ENCODE assay signal across 8 cellular contexts in the genomic region with DNA sequence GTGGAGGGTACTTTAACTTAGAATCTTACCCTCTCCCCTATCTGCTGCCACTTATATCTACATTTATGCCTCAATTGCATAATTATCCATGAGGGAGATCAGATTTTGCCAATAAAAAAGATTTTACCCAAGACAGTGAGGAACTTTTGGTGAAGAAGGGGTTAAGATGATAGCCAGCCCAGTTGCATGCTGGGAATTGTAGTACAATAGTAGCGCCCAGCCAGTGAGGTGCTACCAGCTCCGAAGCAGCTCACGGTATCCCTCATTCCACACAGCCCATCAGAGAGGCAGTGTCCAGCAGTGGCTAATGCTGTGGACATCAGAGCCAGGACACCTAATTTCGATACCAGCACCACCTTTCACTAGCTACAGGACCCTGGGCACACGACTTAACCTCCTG. TPM values are rescaled to one million over a fixed set of nuclear protein-coding genes. Genes with fewer than 3 reads are reported as not detected.
DNase-seq lines count a peak whose midpoint lies in the region; ATAC-seq, FAIRE-seq and TF ChIP-seq lines count a peak whose summit lies in the region.

No MANE protein-coding gene starts in this region.

- H3K27me3 ChIP-seq in gastrocnemius medialis, result no peaks in the 10 kb centered on the region

- H3K4me1 ChIP-seq in gastrocnemius medialis, result peaks cover 0 to 10% of the 10 kb centered on the region in 2 donors

- POLR2A ChIA-PET in RWPE1 (lab: Yijun Ruan, JAX; ENCODE audit: low non-redundant PET), result no interaction called here

- FAIRE-seq in frontal cortex (lab: Jason Lieb, UNC), result no peak

- H3K4me3 ChIP-seq in fibroblast of villous mesenchyme (ENCODE audit: low read depth, low read length) (no peak overlapping the region), gastrocnemius medialis (peak overlapping the region; percentile 23 to 61 (median 50))

- DNase-seq in NCI-H146 (lab: John Stamatoyannopoulos, UW) (peak; percentile 34), NCI-H146 treated with DMSO at 0.1 percent for 48 hours (lab: John Stamatoyannopoulos, UW; ENCODE audit: unreplicated experiment) (no peak), RWPE1 (ENCODE audit: low spot score) (peak; percentile 65), fibroblast of villous mesenchyme (ENCODE audit: low read depth) (peak; percentile 38), gastrocnemius medialis (peak in 1 of 2 donors; percentile 27), frontal cortex (ENCODE audit: low spot score in 2 of 2) (no peak)
- DNase-seq in central memory CD4-positive, alpha-beta T cell, result no peak
- DNase-seq in activated T-cell treated with anti-CD3 and anti-CD28 coated beads, Interleukin-2, amount 50 U/mL, for 1 hour, result no peak

- in situ Hi-C loops in gastrocnemius medialis (cut with MboI; ENCODE audit: low sequenced_read_pairs in 4 of 4), result no loop called here

- no peak for TF ChIP-seq POLR2A in gastrocnemius medialis (IDR thresholded peaks at IDR 0.05)

- peak; percentile 71 to 92 for ATAC-seq in gastrocnemius medialis

- intact Hi-C loops in gastrocnemius medialis (cut with DNase I; ENCODE audit: low total_unique reads), result no loop called here

- no peaks in the 10 kb centered on the region for H3K9me3 ChIP-seq in gastrocnemius medialis

- CTCF ChIA-PET in RWPE1 (lab: Yijun Ruan, JAX), result no interaction called here

- no peak for TF ChIP-seq CTCF in RWPE1 (conservative IDR thresholded peaks at IDR 0.05; ENCODE audit: low read depth)
- TF ChIP-seq CTCF in fibroblast of villous mesenchyme (IDR thresholded peaks at IDR 0.05; ENCODE audit: insufficient read depth, low read depth, low read length), result no peak
- no peak for TF ChIP-seq CTCF in gastrocnemius medialis (IDR thresholded peaks at IDR 0.05 in 4 of 5, conservative IDR thresholded peaks at IDR 0.05 in 1 of 5)

- no peak overlapping the region for H3K27ac ChIP-seq in RWPE1
- peak overlapping the region in 1 of 4 donors; percentile 33 for H3K27ac ChIP-seq in gastrocnemius medialis

- no peaks in the 10 kb centered on the region for H3K36me3 ChIP-seq in gastrocnemius medialis

RNA-seq across cellular contexts. Expression of gene LGI1, which starts 5.9 kb away (rescaled TPM):
- total RNA-seq in fibroblast of villous mesenchyme (not detected in 2 replicates), gastrocnemius medialis (10 to 100 TPM in 1 of 4 donors, under 1 TPM in 1, not detected in 2; 0.33 to 12.6 TPM), frontal cortex (23.2 TPM)

RNA-seq across cellular contexts. Expression of gene FRA10AC1, which starts 49.4 kb away (rescaled TPM):
- 6.0 and 11.3 TPM in 2 replicates for total RNA-seq in fibroblast of villous mesenchyme
- 10 to 100 TPM in 1 of 4 donors, 1 to 10 TPM in 3; 4.9 to 10.5 (median 5.5) TPM for total RNA-seq in gastrocnemius medialis
- total RNA-seq in frontal cortex, result 18.8 TPM

Comparison
In these comparisons a context has a peak if more than half of its experiments do, and no peak if none do; other contexts are left out.
1. DNase-seq: peak in NCI-H146 (single experiment), RWPE1 (single experiment) and fibroblast of villous mesenchyme (single experiment); none in NCI-H146 treated with DMSO at 0.1 percent for 48 hours (single experiment), frontal cortex (0 of 2), central memory CD4-positive, alpha-beta T cell (single experiment) and activated T-cell treated with anti-CD3 and anti-CD28 coated beads, Interleukin-2, amount 50 U/mL, for 1 hour (single experiment).